Comparison of ENCODE assay signal across 8 cellular contexts in the genomic region with DNA sequence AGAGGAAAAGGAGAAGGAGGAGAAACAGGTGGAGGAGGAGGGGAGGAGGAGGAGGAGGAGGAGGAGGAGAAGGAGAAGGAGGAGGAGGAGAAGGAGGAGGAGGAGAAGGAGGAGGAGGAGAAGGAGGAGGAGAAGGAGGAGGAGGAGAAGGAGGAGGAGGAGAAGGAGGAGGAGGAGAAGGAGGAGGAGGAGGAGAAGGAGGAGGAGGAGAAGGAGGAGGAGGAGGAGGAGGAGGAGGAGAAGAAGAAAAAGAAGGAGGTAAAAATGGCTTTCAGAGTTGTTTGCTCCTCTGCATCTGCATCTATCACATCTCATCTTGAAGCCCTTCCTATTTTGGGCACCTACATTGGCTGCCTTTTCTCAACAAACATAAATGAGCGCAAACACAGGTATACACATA. TPM values are rescaled to one million over a fixed set of nuclear protein-coding genes. Genes with fewer than 3 reads are reported as not detected.
"Had no signal": no experiment of that assay in that cellular context is flagged by ENCODE, and none has a peak within 500 bp of the region (broad histone marks: within the 10 kb centered on the region; RNA-seq: fewer than 3 reads in every experiment).

No MANE protein-coding gene starts in this region.

RNA-seq across cellular contexts. Expression of gene DQX1, which starts 35.0 kb away (rescaled TPM):
- total RNA-seq: left cardiac atrium, left ventricle myocardium superior, lung microvascular endothelial cell, occipital lobe, posterior vena cava, psoas muscle, sigmoid colon, uterus had no signal
